ENCODE assay signal across 23 cellular contexts in the genomic region with DNA sequence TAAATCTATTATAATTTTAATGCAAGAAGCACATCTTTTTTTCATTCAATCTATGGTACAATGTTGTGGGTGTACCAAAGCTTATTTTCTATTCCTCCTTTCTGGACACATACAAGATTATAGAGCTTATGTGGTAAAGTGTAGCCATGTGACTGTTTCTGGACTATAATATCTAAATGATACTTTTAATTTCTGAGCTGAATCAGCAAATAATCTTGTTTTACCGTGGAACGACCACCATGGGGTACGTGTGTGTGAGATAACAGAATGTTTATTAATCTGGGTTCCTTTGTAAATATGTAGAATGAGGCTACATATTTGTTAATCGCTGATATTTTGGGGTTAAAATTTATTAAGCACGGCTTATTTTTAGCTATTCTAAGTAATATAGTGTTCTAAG.
DNase-seq lines count a peak whose midpoint lies in the region; ATAC-seq, FAIRE-seq and TF ChIP-seq lines count a peak whose summit lies in the region.
"Had no signal": no experiment of that assay in that cellular context is flagged by ENCODE, and none has a peak within 500 bp of the region (broad histone marks: within the 10 kb centered on the region; RNA-seq: fewer than 3 reads in every experiment).

No MANE protein-coding gene starts in this region.

- H3K18ac ChIP-seq in mesenchymal stem cell (ENCODE audit: low read depth in 1 of 2, low read length in 2 of 2) = no peak overlapping the region

- H2BK120ac ChIP-seq in mesenchymal stem cell (ENCODE audit: low read depth, low read length) = no peak overlapping the region

- CTCF ChIA-PET in HepG2 (lab: Yijun Ruan, JAX; ENCODE audit: low intra/inter-chr PET ratio, low total read pairs) (no interaction called here), PC-3 (lab: Charles Lee) (no interaction called here)

- no peak overlapping the region for H3K4ac ChIP-seq in mesenchymal stem cell (ENCODE audit: low read depth in 1 of 2, low read length in 2 of 2)

- H2BK15ac ChIP-seq in mesenchymal stem cell (ENCODE audit: low read depth, poor library complexity, severe bottlenecking) = no peak overlapping the region

- no peaks in the 10 kb centered on the region for H3K36me3 ChIP-seq in HepG2 (replicated peaks in 1 of 2; ENCODE audit: control insufficient read depth in 1 of 2, insufficient read depth in 2 of 2, low read length in 2 of 2)
- H3K36me3 ChIP-seq in right lobe of liver = no peaks in the 10 kb centered on the region
- H3K36me3 ChIP-seq in PC-3 (ENCODE audit: low read depth, low read length) = no peaks in the 10 kb centered on the region
- H3K36me3 ChIP-seq in mesenchymal stem cell (ENCODE audit: control insufficient read depth in 1 of 2, insufficient read depth in 2 of 2, low read depth in 1 of 2, low read length in 2 of 2) = no peaks in the 10 kb centered on the region
- no peaks in the 10 kb centered on the region for H3K36me3 ChIP-seq in esophagus squamous epithelium
- H3K36me3 ChIP-seq: BE2C, BLaER1 had no signal

- H3K4me3 ChIP-seq in HepG2 (replicated peaks in 1 of 3; ENCODE audit: insufficient read depth in 1 of 3, low read depth in 2 of 3, low read length in 3 of 3) = no peak overlapping the region
- H3K4me3 ChIP-seq in right lobe of liver = no peak overlapping the region
- H3K4me3 ChIP-seq in PC-3 (ENCODE audit: low read length) = no peak overlapping the region
- no peak overlapping the region for H3K4me3 ChIP-seq in mesenchymal stem cell (ENCODE audit: insufficient read depth in 1 of 2, low read depth in 1 of 2, low read length in 2 of 2)
- no peak overlapping the region for H3K4me3 ChIP-seq in esophagus squamous epithelium
- H3K4me3 ChIP-seq: BLaER1, GM12878 had no signal

- TF ChIP-seq RAD21 in HepG2 (CRISPR knock-in tag; IDR thresholded peaks at IDR 0.05) = no peak

- H2BK5ac ChIP-seq in mesenchymal stem cell (ENCODE audit: low read depth, low read length, poor library complexity, severe bottlenecking) = peak overlapping the region; percentile 44

- DNase-seq in HepG2 (ENCODE audit: low spot score) = no peak
- no peak for DNase-seq in right lobe of liver
- no peak for DNase-seq in PC-3
- DNase-seq in mesenchymal stem cell = no peak
- DNase-seq in esophagus squamous epithelium (lab: John Stamatoyannopoulos, UW) = no peak
- no peak for DNase-seq in SIG-M5 treated with dmso at 0.1 percent for 504 hours (lab: John Stamatoyannopoulos, UW; ENCODE audit: unreplicated experiment)
- DNase-seq in activated gamma-delta T cell (lab: John Stamatoyannopoulos, UW) = no peak
- DNase-seq: ACHN; BE2C; C1 segment of cervical spinal cord; CD4-positive, alpha-beta memory T cell; CD4-positive, CD25-positive, alpha-beta regulatory T cell; CD8-positive, alpha-beta memory T cell; COR-L47; DMS 273 treated with DMSO at 0.1 percent for 48 hours; DMS79; DND-41; EL; GDM1 had no signal

- H3K23ac ChIP-seq in mesenchymal stem cell (ENCODE audit: low read length in 2 of 2) = no peak overlapping the region

- H2AFZ ChIP-seq in HepG2 (ENCODE audit: low read length) (no peak overlapping the region), PC-3 (ENCODE audit: low read length) (no peak overlapping the region), mesenchymal stem cell (ENCODE audit: low read depth, low read length) (no peak overlapping the region)

- intact Hi-C loops in HepG2 (cut with micrococcal nuclease; ENCODE audit: unreplicated experiment) = no loop called here
- intact Hi-C loops in right lobe of liver (cut with DNase I) = no loop called here
- intact Hi-C loops in PC-3 (cut with micrococcal nuclease) = no loop called here
- intact Hi-C loops in esophagus squamous epithelium (cut with DNase I) = no loop called here

- no peaks in the 10 kb centered on the region for H3K79me2 ChIP-seq in HepG2 (ENCODE audit: insufficient read depth, low read length)
- H3K79me2 ChIP-seq in PC-3 (ENCODE audit: low read length) = no peaks in the 10 kb centered on the region

- TF ChIP-seq EP300 in HepG2 (IDR thresholded peaks at IDR 0.05; ENCODE audit: low read depth in 2 of 2, low read length in 2 of 2) (no peak), HepG2 (CRISPR knock-in tag; IDR thresholded peaks at IDR 0.05; ENCODE audit: borderline replicate concordance) (no peak)

- 5% methylated on average over 5 of the region's 5 CpGs for WGBS in HepG2 (ENCODE audit: low lambda C conversion rate)
- WGBS in right lobe of liver (ENCODE audit: insufficient coverage, low coverage, low lambda C conversion rate, missing lambda C conversion rate) = 40% methylated on average over 5 of the region's 5 CpGs
- WGBS in mesenchymal stem cell = 87% methylated on average over 5 of the region's 5 CpGs
- WGBS in esophagus squamous epithelium, 2 donors = 67 to 71% methylated on average over 5 of the region's 5 CpGs

- no peak for ATAC-seq in HepG2
- no peak for ATAC-seq in right lobe of liver
- ATAC-seq in PC-3 = no peak
- ATAC-seq: GM12878 had no signal

- H3K27me3 ChIP-seq in HepG2 (ENCODE audit: control insufficient read depth in 1 of 2, insufficient read depth in 2 of 2, low read length in 2 of 2) = no peaks in the 10 kb centered on the region
- H3K27me3 ChIP-seq in right lobe of liver = no peaks in the 10 kb centered on the region
- no peaks in the 10 kb centered on the region for H3K27me3 ChIP-seq in PC-3 (ENCODE audit: low read length)
- no peaks in the 10 kb centered on the region for H3K27me3 ChIP-seq in mesenchymal stem cell (ENCODE audit: control insufficient read depth in 1 of 2, insufficient read depth in 1 of 2, low read length in 2 of 2)
- no peaks in the 10 kb centered on the region for H3K27me3 ChIP-seq in esophagus squamous epithelium
- H3K27me3 ChIP-seq: BE2C, BLaER1 had no signal

- H3K4me1 ChIP-seq in HepG2 (ENCODE audit: insufficient read depth, low read length) = no peaks in the 10 kb centered on the region
- H3K4me1 ChIP-seq in right lobe of liver = no peaks in the 10 kb centered on the region
- H3K4me1 ChIP-seq in PC-3 (ENCODE audit: insufficient read depth, low read length) = peaks cover 9% of the 10 kb centered on the region
- H3K4me1 ChIP-seq in mesenchymal stem cell (ENCODE audit: control insufficient read depth, insufficient read depth, low read depth, low read length) = no peaks in the 10 kb centered on the region
- no peaks in the 10 kb centered on the region for H3K4me1 ChIP-seq in esophagus squamous epithelium
- H3K4me1 ChIP-seq: BE2C, BLaER1 had no signal

- H3K9ac ChIP-seq in HepG2 (ENCODE audit: insufficient read depth, low read depth, low read length) = no peak overlapping the region
- H3K9ac ChIP-seq in PC-3 (ENCODE audit: low read length) = no peak overlapping the region
- H3K9ac ChIP-seq in mesenchymal stem cell (ENCODE audit: low read length) = no peak overlapping the region
- H3K9ac ChIP-seq: BLaER1 had no signal

- TF ChIP-seq POLR2A in HepG2 (IDR thresholded peaks at IDR 0.05; ENCODE audit: insufficient read depth in 1 of 2, low read depth in 2 of 2, low read length in 2 of 2) = no peak
- TF ChIP-seq POLR2A in right lobe of liver (IDR thresholded peaks at IDR 0.05) = no peak
- no peak for TF ChIP-seq POLR2A in esophagus squamous epithelium (IDR thresholded peaks at IDR 0.05)

- no peak overlapping the region for H2AK5ac ChIP-seq in mesenchymal stem cell (ENCODE audit: low read length, severe bottlenecking)

- POLR2A ChIA-PET in HepG2 (lab: Yijun Ruan, JAX) (no interaction called here), PC-3 (lab: Charles Lee; ENCODE audit: unreplicated experiment) (no interaction called here)

- no peak overlapping the region for H4K91ac ChIP-seq in mesenchymal stem cell (ENCODE audit: low read length)

- no peaks in the 10 kb centered on the region for H3K79me1 ChIP-seq in mesenchymal stem cell (replicated peaks; ENCODE audit: low read length, poor library complexity, severe bottlenecking)

- H3F3A ChIP-seq in PC-3 (ENCODE audit: low read length, unreplicated experiment) = no peaks in the 10 kb centered on the region

- H3K14ac ChIP-seq in mesenchymal stem cell (ENCODE audit: low read length in 2 of 2) = no peak overlapping the region

- no peak for FAIRE-seq in HepG2 (lab: Jason Lieb, UNC)
- FAIRE-seq: GM12878, GM19239 had no signal

- in situ Hi-C loops in HepG2 (cut with HindIII; ENCODE audit: extremely low pct_ligation_motif_present, low pct_unique_long_range_greater_than_20kb) = no loop called here

- H3K4me2 ChIP-seq in HepG2 (ENCODE audit: low read depth, low read length) (no peak overlapping the region), PC-3 (ENCODE audit: low read length) (no peak overlapping the region), mesenchymal stem cell (ENCODE audit: low read length, poor library complexity, severe bottlenecking) (no peak overlapping the region)
- H3K4me2 ChIP-seq: BLaER1 had no signal

- no peak for TF ChIP-seq CTCF in HepG2 (CRISPR knock-in tag; IDR thresholded peaks at IDR 0.05)
- no peak for TF ChIP-seq CTCF in right lobe of liver (IDR thresholded peaks at IDR 0.05)
- TF ChIP-seq CTCF in PC-3 (conservative IDR thresholded peaks at IDR 0.05; ENCODE audit: low read depth, low read length) = no peak
- no peak for TF ChIP-seq CTCF in esophagus squamous epithelium (IDR thresholded peaks at IDR 0.05)

- BruUV-seq in HepG2 (replicated peaks; lab: Mats Ljungman, UMichigan) (no TSS peak), PC-3 (replicated peaks; lab: Mats Ljungman, UMichigan) (no TSS peak)

- H3K27ac ChIP-seq in HepG2 (ENCODE audit: extremely low read length, insufficient read depth, low read length) (no peak overlapping the region), right lobe of liver (no peak overlapping the region), PC-3 (ENCODE audit: low read length) (peak overlapping the region; percentile 39), mesenchymal stem cell (ENCODE audit: low read length, poor library complexity, severe bottlenecking) (no peak overlapping the region), esophagus squamous epithelium (no peak overlapping the region)
- H3K27ac ChIP-seq: 22Rv1, BLaER1 had no signal

- H4K20me1 ChIP-seq in HepG2 (ENCODE audit: insufficient read depth, low read length) = no peaks in the 10 kb centered on the region
- no peaks in the 10 kb centered on the region for H4K20me1 ChIP-seq in PC-3 (ENCODE audit: low read length)
- H4K20me1 ChIP-seq: BLaER1 had no signal

- H4K8ac ChIP-seq in mesenchymal stem cell (ENCODE audit: low read length) = no peak overlapping the region

- H3K9me3 ChIP-seq in HepG2 (ENCODE audit: low read length) = no peaks in the 10 kb centered on the region
- H3K9me3 ChIP-seq in right lobe of liver = no peaks in the 10 kb centered on the region
- H3K9me3 ChIP-seq in PC-3 (ENCODE audit: low read length) = no peaks in the 10 kb centered on the region
- H3K9me3 ChIP-seq in mesenchymal stem cell (ENCODE audit: control insufficient read depth, low read length) = peaks cover 6% of the 10 kb centered on the region
- no peaks in the 10 kb centered on the region for H3K9me3 ChIP-seq in esophagus squamous epithelium
- H3K9me3 ChIP-seq: BE2C, BLaER1 had no signal

- H2BK12ac ChIP-seq in mesenchymal stem cell (ENCODE audit: low read length in 2 of 2) = no peak overlapping the region

- H3K9me2 ChIP-seq in PC-3 (replicated peaks; ENCODE audit: low read length) = no peaks in the 10 kb centered on the region
